ENCODE assay signal across 21 cellular contexts in genomic region chr3:114376091-114376490, GRCh38.
A peak's percentile ranks its signal among the peaks of the same experiment; 100 is the strongest.
DNase-seq lines count a peak whose midpoint lies in the region; ATAC-seq lines count a peak whose summit lies in the region.
"Had no signal": no experiment of that assay in that cellular context is flagged by ENCODE, and none has a peak within 500 bp of the region (broad histone marks: within the 10 kb centered on the region; RNA-seq: fewer than 3 reads in every experiment).

No MANE protein-coding gene starts in this region.

- no peak overlapping the region for H3K9ac ChIP-seq in SK-N-MC (ENCODE audit: insufficient read length)

- no peaks in the 10 kb centered on the region for H3K9me3 ChIP-seq in SK-N-MC (ENCODE audit: low read depth, low read length)
- H3K9me3 ChIP-seq: ascending aorta, pancreas, sigmoid colon had no signal

- no peaks in the 10 kb centered on the region for H3K36me3 ChIP-seq in SK-N-MC (ENCODE audit: insufficient read depth, low read length)
- H3K36me3 ChIP-seq: ascending aorta had no signal

- H3K27me3 ChIP-seq in layer of hippocampus (ENCODE audit: control insufficient read depth, insufficient read depth, low read length), result no peaks in the 10 kb centered on the region
- H3K27me3 ChIP-seq: ascending aorta, pancreas, sigmoid colon had no signal

- H3K4me3 ChIP-seq in SK-N-MC (no peak overlapping the region), skin epidermis (no peak overlapping the region)
- H3K4me3 ChIP-seq: ascending aorta, pancreas, sigmoid colon had no signal

- DNase-seq in EH (ENCODE audit: low read depth) (peak; percentile 78), SK-N-MC (ENCODE audit: low read depth, low spot score) (peak; percentile 18), NCI-H128 (lab: John Stamatoyannopoulos, UW; ENCODE audit: unreplicated experiment) (no peak)
- DNase-seq: activated CD4-positive, alpha-beta T cell treated with anti-CD3 and anti-CD28 coated beads, Interleukin-2, amount 50 U/mL, for 48 hours; activated naive CD4-positive, alpha-beta T cell treated with anti-CD3 and anti-CD28 coated beads for 36 hours; AML-193; H9; kidney; NCI-H1048; NCI-H2029; NK-92 treated with Interleukin-12 subunit alpha and Interleukin-12 subunit beta, amount 100 ng/mL, for 24 hours; pancreas; sigmoid colon had no signal

- ATAC-seq in GM21619 (IDR thresholded peaks at IDR 0.05; ENCODE audit: unreplicated experiment) (no peak), GM18502 (IDR thresholded peaks at IDR 0.05; ENCODE audit: poor library complexity, unreplicated experiment) (no peak)
- ATAC-seq: natural killer cell treated with Interleukin-12 subunit alpha and Interleukin-12 subunit beta and Interleukin-15 and Interleukin-18, amount 100 ng/mL, for 72 hours; SK-N-SH treated with all-trans-retinoic acid at 6 μM for 48 hours; stimulated activated effector memory CD8-positive, alpha-beta T cell treated with anti-CD3 and anti-CD28 coated beads, Interleukin-12 subunit alpha, Interleukin-12 subunit beta, amount 100 ng/mL, for 72 hours had no signal

- no peak overlapping the region for H3K27ac ChIP-seq in SK-N-MC
- H3K27ac ChIP-seq in layer of hippocampus (ENCODE audit: low read depth, low read length), result peak overlapping the region; percentile 2
- peak overlapping the region in 13 of 21 experiments; percentile 5 to 67 (median 24) for H3K27ac ChIP-seq in skin epidermis
- H3K27ac ChIP-seq: ascending aorta, pancreas had no signal
